Comparison of ENCODE assay signal across 28 cellular contexts in the genomic region with DNA sequence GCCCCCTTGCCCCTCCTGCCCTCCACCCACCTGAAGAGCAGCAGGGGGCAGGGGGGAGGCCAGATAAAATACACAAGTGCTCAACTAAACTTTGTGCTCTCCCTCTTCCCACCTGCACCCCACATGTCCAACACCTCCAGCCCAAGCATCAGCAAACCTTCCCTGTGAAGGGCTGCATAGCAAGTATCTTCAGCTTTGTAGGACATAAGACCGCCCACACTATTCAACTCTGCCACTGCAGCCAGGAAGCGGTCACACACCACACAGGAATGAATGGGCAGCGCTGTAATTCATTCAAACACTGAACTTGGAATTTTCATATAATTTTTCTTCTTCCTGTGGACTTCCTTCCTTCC. TPM values are rescaled to one million over a fixed set of nuclear protein-coding genes. Genes with fewer than 3 reads are reported as not detected.
A peak's percentile ranks its signal among the peaks of the same experiment; 100 is the strongest.
DNase-seq lines count a peak whose midpoint lies in the region; ATAC-seq, FAIRE-seq and TF ChIP-seq lines count a peak whose summit lies in the region.
"Had no signal": no experiment of that assay in that cellular context is flagged by ENCODE, and none has a peak within 500 bp of the region (broad histone marks: within the 10 kb centered on the region; RNA-seq: fewer than 3 reads in every experiment).

No MANE protein-coding gene starts in this region.

- CTCF ChIA-PET in RWPE1 (lab: Yijun Ruan, JAX), result interaction anchor here (1.5 kb wide), 1 partner anchor 10 kb away, joined by 4 read pairs; no protein-coding TSS in a partner anchor

- peak overlapping the region in 1 of 2 donors; percentile 43 for H3K9ac ChIP-seq in kidney (ENCODE audit: low read length in 2 of 2)

- H3K9me3 ChIP-seq in kidney (ENCODE audit: control insufficient read depth in 1 of 2, low read length in 2 of 2), result no peaks in the 10 kb centered on the region
- H3K9me3 ChIP-seq in transverse colon, result no peaks in the 10 kb centered on the region
- H3K9me3 ChIP-seq: spleen, thoracic aorta had no signal

- H3K4me1 ChIP-seq in kidney (ENCODE audit: control insufficient read depth in 1 of 2, insufficient read depth in 1 of 2, low read depth in 1 of 2, low read length in 2 of 2) (peaks cover 36 to 38% of the 10 kb centered on the region in 2 donors), transverse colon (peaks cover 9 to 63% (median 35%) of the 10 kb centered on the region in 4 donors)

- WGBS in transverse colon (ENCODE audit: low coverage in 1 of 2), 2 donors, result 66% methylated on average over 3 of the region's 3 CpGs; no CpG with 5 or more reads in 1 of the 2 donors

- no peak for TF ChIP-seq CTCF in RWPE1 (conservative IDR thresholded peaks at IDR 0.05; ENCODE audit: low read depth)
- no peak for TF ChIP-seq CTCF in kidney (IDR thresholded peaks at IDR 0.05; ENCODE audit: borderline replicate concordance, extremely low read depth, insufficient read depth)
- no peak for TF ChIP-seq CTCF in transverse colon (IDR thresholded peaks at IDR 0.05)

- POLR2A ChIA-PET in RWPE1 (lab: Yijun Ruan, JAX; ENCODE audit: low non-redundant PET), result no interaction called here

- intact Hi-C loops in kidney (cut with DNase I), result no loop called here
- intact Hi-C loops in transverse colon (cut with DNase I; ENCODE audit: low total_unique reads), result no loop called here

- no peak overlapping the region for H3K4me3 ChIP-seq in kidney (ENCODE audit: low read length in 2 of 2)
- H3K4me3 ChIP-seq in transverse colon, result no peak overlapping the region
- H3K4me3 ChIP-seq: dorsolateral prefrontal cortex, spleen, thoracic aorta had no signal

- no peak for ATAC-seq in HG03097 (IDR thresholded peaks at IDR 0.05; ENCODE audit: low FRiP score, unreplicated experiment)
- ATAC-seq: HepG2; stimulated activated memory B cell treated with anti-CD40 and anti-IgM and Interleukin-4, amounts not matched to agents 10 μg/mL and 1 μg/mL and 100 μg/mL, for 72 hours had no signal

- no peak for FAIRE-seq in kidney (lab: Jason Lieb, UNC)
- FAIRE-seq: GM12891, H54, HepG2 had no signal

- TF ChIP-seq EP300 in transverse colon (IDR thresholded peaks at IDR 0.05; ENCODE audit: low read depth), result no peak

- DNase-seq in DMS53 (lab: John Stamatoyannopoulos, UW) (peak; percentile 35), DMS53 treated with DMSO at 0.1 percent for 48 hours (lab: John Stamatoyannopoulos, UW; ENCODE audit: unreplicated experiment) (no peak), RWPE1 (ENCODE audit: low spot score) (no peak), kidney (no peak), transverse colon (no peak), amygdala (lab: John Stamatoyannopoulos, UW) (no peak), GM03348 (ENCODE audit: low spot score) (no peak)
- DNase-seq: activated CD4-positive, alpha-beta T cell treated with anti-CD3 and anti-CD28 coated beads, Interleukin-2, amount 50 U/mL, for 1 hour; CD8-positive, alpha-beta memory T cell; dorsolateral prefrontal cortex; naive B cell; NCI-H1092 treated with DMSO at 0.1 percent for 48 hours; NCI-H2029 treated with DMSO at 0.1 percent for 48 hours; NCI-H345; NCI-H82; retina; stimulated activated CD4-positive, alpha-beta T cell treated with anti-CD3 and anti-CD28 coated beads, Interleukin-4, amount 100 ng/mL, for 1 hour; WERI-Rb-1 had no signal

- in situ Hi-C loops in transverse colon (cut with MboI; ENCODE audit: low pct_ligation_motif_present in 1 of 4, low pct_unique_long_range_greater_than_20kb in 1 of 4, low sequenced_read_pairs in 3 of 4), result no loop called here

- H3K27ac ChIP-seq in RWPE1 (peak overlapping the region; percentile 79), kidney (ENCODE audit: low read depth in 2 of 2, low read length in 2 of 2) (peak overlapping the region; percentile 73 to 76), transverse colon (peak overlapping the region; percentile 76 to 86 (median 84))
- H3K27ac ChIP-seq: 22Rv1, dorsolateral prefrontal cortex, HL-60, spleen, thoracic aorta, WERI-Rb-1 had no signal

- H3K36me3 ChIP-seq in kidney (ENCODE audit: control insufficient read depth in 1 of 2, insufficient read depth in 2 of 2, low read length in 2 of 2) (peaks cover 5 to 8% of the 10 kb centered on the region in 2 donors), transverse colon (no peaks in the 10 kb centered on the region)
- H3K36me3 ChIP-seq: spleen, thoracic aorta, WERI-Rb-1 had no signal

- no peak for TF ChIP-seq POLR2A in transverse colon (IDR thresholded peaks at IDR 0.05)

- no peaks in the 10 kb centered on the region for H3K27me3 ChIP-seq in transverse colon

RNA-seq across cellular contexts. Expression of a gene that starts 27.5 kb away (rescaled TPM):
- total RNA-seq in kidney (172 TPM), transverse colon (100 to 1,000 TPM in 3 of 4 donors, 10 to 100 TPM in 1; 52.7 to 167 (median 146) TPM)
- 44.4 TPM for polyA plus RNA-seq in kidney (ENCODE audit: insufficient read depth, low read depth, low replicate concordance)
- total RNA-seq: HepG2, osteocyte had no signal
